8 cellular contexts compared by ENCODE assay signal in genomic region chr21:17708541-17709265, GRCh38.
DNase-seq lines count a peak whose midpoint lies in the region; ATAC-seq and TF ChIP-seq lines count a peak whose summit lies in the region.

No MANE protein-coding gene starts in this region.

- no peaks in the 10 kb centered on the region for H4K20me1 ChIP-seq in PC-3 (ENCODE audit: low read length)

- BruUV-seq in PC-3 (replicated peaks; lab: Mats Ljungman, UMichigan), result no TSS peak

- H3F3A ChIP-seq in PC-3 (ENCODE audit: low read length, unreplicated experiment), result no peaks in the 10 kb centered on the region

- no peaks in the 10 kb centered on the region for H3K9me2 ChIP-seq in PC-3 (replicated peaks; ENCODE audit: low read length)

- H3K4me1 Mint-ChIP-seq in mesothelial cell of epicardium, result no peaks in the 10 kb centered on the region

- DNase-seq in epithelial cell of esophagus (ENCODE audit: low read depth) (peak; percentile 77), sciatic nerve (ENCODE audit: low spot score) (no peak), NCI-H748 treated with DMSO at 0.1 percent for 48 hours (lab: John Stamatoyannopoulos, UW) (no peak), PC-3 (no peak), mesothelial cell of epicardium (ENCODE audit: low spot score in 2 of 2, unreplicated experiment in 2 of 2) (no peak)

- H3K4me2 ChIP-seq in PC-3 (ENCODE audit: low read length), result no peak overlapping the region

- peak; percentile 72 for ATAC-seq in GM18907 (IDR thresholded peaks at IDR 0.05; ENCODE audit: unreplicated experiment)
- peak; percentile 47 for ATAC-seq in GM21737 (IDR thresholded peaks at IDR 0.05; ENCODE audit: unreplicated experiment)
- peak; percentile 46 for ATAC-seq in HG03196 (IDR thresholded peaks at IDR 0.05; ENCODE audit: unreplicated experiment)
- no peak for ATAC-seq in sciatic nerve
- no peak for ATAC-seq in PC-3

- CTCF ChIA-PET in PC-3 (lab: Charles Lee), result no interaction called here

- POLR2A ChIA-PET in PC-3 (lab: Charles Lee; ENCODE audit: unreplicated experiment), result no interaction called here

- H3K27me3 Mint-ChIP-seq in mesothelial cell of epicardium (ENCODE audit: low read depth), result peaks cover 1% of the 10 kb centered on the region

- no peak overlapping the region for H3K4me3 Mint-ChIP-seq in mesothelial cell of epicardium

- H3K4me3 ChIP-seq in epithelial cell of esophagus (ENCODE audit: low read length) (no peak overlapping the region), PC-3 (ENCODE audit: low read length) (no peak overlapping the region)

- intact Hi-C loops in sciatic nerve (cut with DNase I) (no loop called here), PC-3 (cut with micrococcal nuclease) (no loop called here)

- no peaks in the 10 kb centered on the region for H3K27me3 ChIP-seq in PC-3 (ENCODE audit: low read length)

- H3K4me1 ChIP-seq in PC-3 (ENCODE audit: insufficient read depth, low read length), result no peaks in the 10 kb centered on the region

- peaks cover 5% of the 10 kb centered on the region; the same call in 1 of the 2 replicates for H3K9me3 ChIP-seq in PC-3 (ENCODE audit: low read length)

- no peak overlapping the region for H3K27ac Mint-ChIP-seq in mesothelial cell of epicardium

- TF ChIP-seq CTCF in epithelial cell of esophagus (IDR thresholded peaks at IDR 0.05; ENCODE audit: insufficient read depth, low read depth, low read length, missing control alignments) (no peak), PC-3 (conservative IDR thresholded peaks at IDR 0.05; ENCODE audit: low read depth, low read length) (no peak), mesothelial cell of epicardium (IDR thresholded peaks at IDR 0.05; ENCODE audit: unreplicated experiment) (no peak)

- no peaks in the 10 kb centered on the region for H3K36me3 ChIP-seq in PC-3 (ENCODE audit: low read depth, low read length)

- no peak overlapping the region for H3K9ac ChIP-seq in PC-3 (ENCODE audit: low read length)

- H3K27ac ChIP-seq in PC-3 (ENCODE audit: low read length), result no peak overlapping the region

- no peak overlapping the region for H2AFZ ChIP-seq in PC-3 (ENCODE audit: low read length)

- peaks cover 1% of the 10 kb centered on the region for H3K36me3 Mint-ChIP-seq in mesothelial cell of epicardium

- peaks cover 62% of the 10 kb centered on the region for H3K9me3 Mint-ChIP-seq in mesothelial cell of epicardium

- no peaks in the 10 kb centered on the region for H3K79me2 ChIP-seq in PC-3 (ENCODE audit: low read length)

Comparison
In these comparisons a context has a peak if more than half of its experiments do, and no peak if none do; other contexts are left out.
1. ATAC-seq: peak in GM18907 (single experiment), GM21737 (single experiment) and HG03196 (single experiment); none in sciatic nerve (single experiment) and PC-3 (single experiment).